In genomic region chrX:71178908-71179307, GRCh38 we compare ENCODE assay signal across 9 cellular contexts. TPM values are rescaled to one million over a fixed set of nuclear protein-coding genes. Genes with fewer than 3 reads are reported as not detected.
DNase-seq lines count a peak whose midpoint lies in the region; ATAC-seq and TF ChIP-seq lines count a peak whose summit lies in the region.
"Had no signal": no experiment of that assay in that cellular context is flagged by ENCODE, and none has a peak within 500 bp of the region (broad histone marks: within the 10 kb centered on the region; RNA-seq: fewer than 3 reads in every experiment).

No MANE protein-coding gene starts in this region.

- H3K4me1 ChIP-seq in BE2C (no peaks in the 10 kb centered on the region; the same call in 1 of the 2 replicates), testis (peaks cover 24% of the 10 kb centered on the region)

- peak overlapping the region in 1 of 2 donors; percentile 74 for H3K27ac ChIP-seq in testis
- H3K27ac ChIP-seq: skin epidermis had no signal

- no peaks in the 10 kb centered on the region for H3K36me3 ChIP-seq in BE2C
- no peaks in the 10 kb centered on the region for H3K36me3 ChIP-seq in testis (ENCODE audit: low read depth, missing control alignments)

- ATAC-seq in GM21723 (IDR thresholded peaks at IDR 0.05; ENCODE audit: unreplicated experiment): peak; percentile 34
- ATAC-seq in GM18861 (IDR thresholded peaks at IDR 0.05; ENCODE audit: unreplicated experiment): no peak

- H3K4me3 ChIP-seq in BE2C (ENCODE audit: low read depth, low read length) (no peak overlapping the region), WI38 (ENCODE audit: low read depth, low read length) (no peak overlapping the region), testis (no peak overlapping the region)
- H3K4me3 ChIP-seq: skin epidermis had no signal

- H3K27me3 ChIP-seq in BE2C (no peaks in the 10 kb centered on the region), testis (no peaks in the 10 kb centered on the region)

- intact Hi-C loops in testis (cut with DNase I; ENCODE audit: low total_unique reads): no loop called here

- peak; percentile 49 for DNase-seq in BE2C
- DNase-seq in NCI-H2171 treated with DMSO at 0.1 percent for 48 hours (lab: John Stamatoyannopoulos, UW): peak; percentile 61
- DNase-seq in dermis microvascular lymphatic vessel endothelial cell (ENCODE audit: low read depth in 2 of 2): peak; percentile 42 to 65
- DNase-seq in medulla oblongata (ENCODE audit: extremely low spot score): peak; percentile 84
- DNase-seq in testis: peak; percentile 73

- TF ChIP-seq POLR2A in testis (IDR thresholded peaks at IDR 0.05): no peak

- H3K9me3 ChIP-seq in BE2C: no peaks in the 10 kb centered on the region
- no peaks in the 10 kb centered on the region for H3K9me3 ChIP-seq in testis

- WGBS in testis, 2 donors: 6 to 18% methylated on average over 4 of the region's 4 CpGs

- TF ChIP-seq CTCF in BE2C (IDR thresholded peaks at IDR 0.05; ENCODE audit: low read depth, low read length): peak; percentile 67
- TF ChIP-seq CTCF in WI38 (IDR thresholded peaks at IDR 0.05; ENCODE audit: low read depth, low read length): peak; percentile 63
- TF ChIP-seq CTCF in testis (IDR thresholded peaks at IDR 0.05): peak; percentile 46 to 68 (median 48)

RNA-seq across cellular contexts. Expression of gene NLGN3, which starts 34.3 kb away (rescaled TPM):
- polyA plus RNA-seq in BE2C (2012; ENCODE audit: insufficient read depth, insufficient read length, low read depth): 3.2 TPM
- total RNA-seq in dermis microvascular lymphatic vessel endothelial cell: under 0.01 and 0.13 TPM in 2 replicates
- total RNA-seq in testis: 1 to 10 TPM; 7.6 to 8.9 TPM
- polyA plus RNA-seq in testis (ENCODE audit: insufficient read depth, low read depth, low replicate concordance): 8.2 TPM

RNA-seq across cellular contexts. Expression of gene GJB1, which starts 44.1 kb away (rescaled TPM):
- not detected for polyA plus RNA-seq in BE2C (2012; ENCODE audit: insufficient read depth, insufficient read length, low read depth)
- total RNA-seq in dermis microvascular lymphatic vessel endothelial cell (not detected in 2 replicates), testis (10 to 100 TPM; 22.8 to 78.5 TPM)
- 26.2 TPM for polyA plus RNA-seq in testis (ENCODE audit: insufficient read depth, low read depth, low replicate concordance)

Comparison
In these comparisons a context has a peak if more than half of its experiments do, and no peak if none do; other contexts are left out.
1. RNA of gene GJB1, which starts 44.1 kb away (total RNA-seq): 22.8 to 78.5 TPM in testis; not detected in dermis microvascular lymphatic vessel endothelial cell; every median in the first group is over 10 times any median in the second.
2. Peak in every context shown above with its lines, with median percentiles within 50 percentile points of each other: DNase-seq and CTCF ChIP-seq.